In genomic region chr16:12323007-12323699, GRCh38 we compare ENCODE assay signal across 11 cellular contexts.
A peak's percentile ranks its signal among the peaks of the same experiment; 100 is the strongest.
DNase-seq lines count a peak whose midpoint lies in the region; ATAC-seq, FAIRE-seq and TF ChIP-seq lines count a peak whose summit lies in the region.
"Had no signal": no experiment of that assay in that cellular context is flagged by ENCODE, and none has a peak within 500 bp of the region (broad histone marks: within the 10 kb centered on the region; RNA-seq: fewer than 3 reads in every experiment).

No MANE protein-coding gene starts in this region.

- H3K9me3 ChIP-seq in IMR-90 (ENCODE audit: control insufficient read depth, insufficient read depth, low read length) (no peaks in the 10 kb centered on the region), kidney (ENCODE audit: control insufficient read depth in 1 of 2, low read length in 2 of 2) (no peaks in the 10 kb centered on the region), body of pancreas (no peaks in the 10 kb centered on the region)

- POLR2A ChIA-PET in IMR-90 (lab: Charles Lee; ENCODE audit: unreplicated experiment) = no interaction called here

- no peaks in the 10 kb centered on the region for H3K36me3 ChIP-seq in IMR-90 (ENCODE audit: control insufficient read depth, insufficient read depth, low read length)
- no peaks in the 10 kb centered on the region for H3K36me3 ChIP-seq in kidney (ENCODE audit: control insufficient read depth in 1 of 2, insufficient read depth in 2 of 2, low read length in 2 of 2)
- no peaks in the 10 kb centered on the region for H3K36me3 ChIP-seq in body of pancreas (replicated peaks in 1 of 2; ENCODE audit: insufficient read depth in 1 of 2, low read depth in 2 of 2)

- H3K4me2 ChIP-seq in IMR-90 (ENCODE audit: low read depth, low read length) = no peak overlapping the region
- H3K4me2 ChIP-seq: PC-9 had no signal

- CTCF ChIA-PET in IMR-90 (lab: Yijun Ruan, JAX) = no interaction called here

- H2AFZ ChIP-seq in IMR-90 (replicated peaks; ENCODE audit: low read length, poor library complexity) = no peak overlapping the region
- H2AFZ ChIP-seq: PC-9 had no signal

- no peak overlapping the region for H3K9ac ChIP-seq in IMR-90 (ENCODE audit: low read depth, low read length)
- no peak overlapping the region for H3K9ac ChIP-seq in kidney (ENCODE audit: low read length in 2 of 2)

- no peak for TF ChIP-seq RAD21 in IMR-90 (IDR thresholded peaks at IDR 0.05; ENCODE audit: low read length)

- H3K27me3 ChIP-seq in IMR-90 (ENCODE audit: control insufficient read depth, insufficient read depth, low read length) (no peaks in the 10 kb centered on the region), body of pancreas (no peaks in the 10 kb centered on the region)

- H2AK9ac ChIP-seq in IMR-90 (replicated peaks; ENCODE audit: low read depth, low read length, poor library complexity) = no peak overlapping the region

- FAIRE-seq in kidney (lab: Jason Lieb, UNC) = no peak

- no peak overlapping the region for H4K91ac ChIP-seq in IMR-90 (ENCODE audit: insufficient read depth, low read depth, low read length)

- H3K4ac ChIP-seq in IMR-90 (ENCODE audit: low read depth, low read length) = no peak overlapping the region

- no TSS peak for BruUV-seq in IMR-90 (replicated peaks; lab: Mats Ljungman, UMichigan)

- intact Hi-C loops in IMR-90 (cut with micrococcal nuclease) = no loop called here
- intact Hi-C loops in kidney (cut with DNase I) = no loop called here
- intact Hi-C loops in body of pancreas (cut with DNase I) = no loop called here

- peak overlapping the region; percentile 50; the same call in 1 of the 2 replicates for H2BK120ac ChIP-seq in IMR-90 (ENCODE audit: low read depth, low read length)

- H3K9me3 Mint-ChIP-seq in activated T-cell treated with anti-CD3 and anti-CD28 coated beads, Interleukin-2, amount 50 U/mL, for 72 hours = peaks cover 1% of the 10 kb centered on the region in 2 donors

- in situ Hi-C loops in IMR-90 (cut with MboI; ENCODE audit: low sequenced_read_pairs) = no loop called here

- peak overlapping the region; percentile 8; the same call in 1 of the 2 replicates for H2AK5ac ChIP-seq in IMR-90 (ENCODE audit: low read depth, low read length)

- peak overlapping the region; percentile 96 for H3K27ac Mint-ChIP-seq in activated T-cell treated with anti-CD3 and anti-CD28 coated beads, Interleukin-2, amount 50 U/mL, for 72 hours

- H4K5ac ChIP-seq in IMR-90 (ENCODE audit: low read depth, low read length) = no peak overlapping the region

- 0 out of 4 replicates have a peak, but pooled peaks cover 0 to 8% of the 10 kb centered on the region in 2 experiments for H3K79me1 ChIP-seq in IMR-90 (ENCODE audit: low read depth in 1 of 2, low read length in 2 of 2)

- peak overlapping the region; percentile 37; the same call in 1 of the 2 replicates for H3K14ac ChIP-seq in IMR-90 (replicated peaks; ENCODE audit: low read depth, low read length)

- H3K4me1 ChIP-seq in IMR-90 (ENCODE audit: control insufficient read depth, insufficient read depth, low read length) = peaks cover 4% of the 10 kb centered on the region
- peaks cover 18 to 43% of the 10 kb centered on the region in 2 donors for H3K4me1 ChIP-seq in kidney (ENCODE audit: control insufficient read depth in 1 of 2, insufficient read depth in 1 of 2, low read depth in 1 of 2, low read length in 2 of 2)
- no peaks in the 10 kb centered on the region for H3K4me1 ChIP-seq in body of pancreas

- ATAC-seq in IMR-90 (ENCODE audit: low read depth) = no peak
- ATAC-seq in activated T-cell treated with anti-CD3 and anti-CD28 coated beads, Interleukin-2, amount 50 U/mL, for 72 hours (replicated peaks in 1 of 2) = peak; percentile 86 to 92
- no peak for ATAC-seq in body of pancreas

- 0% methylated on average over 1 of the region's 13 CpGs; no CpG with 5 or more reads in 1 of the 2 experiments for WGBS in IMR-90 (ENCODE audit: extremely low coverage in 2 of 2, insufficient read length in 1 of 2), 2 experiments
- 59 to 65% methylated on average over 8 to 9 of the region's 13 CpGs for WGBS in body of pancreas, 2 donors

- peak overlapping the region in 1 of 2 donors; percentile 60 for H3K4me3 Mint-ChIP-seq in activated T-cell treated with anti-CD3 and anti-CD28 coated beads, Interleukin-2, amount 50 U/mL, for 72 hours

- dilution Hi-C loops in IMR-90 (cut with HindIII; ENCODE audit: low sequenced_read_pairs, unreplicated experiment) = no loop called here

- no peaks in the 10 kb centered on the region for H3K27me3 Mint-ChIP-seq in activated T-cell treated with anti-CD3 and anti-CD28 coated beads, Interleukin-2, amount 50 U/mL, for 72 hours (ENCODE audit: low read depth)

- peaks cover 22% of the 10 kb centered on the region for H3K4me1 Mint-ChIP-seq in activated T-cell treated with anti-CD3 and anti-CD28 coated beads, Interleukin-2, amount 50 U/mL, for 72 hours (ENCODE audit: low read depth)

- peaks cover 18% of the 10 kb centered on the region for H3K9me1 ChIP-seq in IMR-90 (ENCODE audit: insufficient read depth, low read length)

- peaks cover 2 to 3% of the 10 kb centered on the region in 2 donors for H3K36me3 Mint-ChIP-seq in activated T-cell treated with anti-CD3 and anti-CD28 coated beads, Interleukin-2, amount 50 U/mL, for 72 hours (ENCODE audit: insufficient read depth in 2 of 2)

- no peak overlapping the region for H3K18ac ChIP-seq in IMR-90 (ENCODE audit: low read depth, low read length)

- H2BK5ac ChIP-seq in IMR-90 (ENCODE audit: low read depth, low read length, poor library complexity, severe bottlenecking) = no peak overlapping the region

- H2BK20ac ChIP-seq in IMR-90 (ENCODE audit: low read depth, low read length) = no peak overlapping the region

- H3K56ac ChIP-seq in IMR-90 (ENCODE audit: extremely low read depth, insufficient read depth, low read length) = no peak overlapping the region

- DNase-seq in EH (ENCODE audit: low read depth) (peak; percentile 35), IMR-90 (no peak), kidney (no peak), foreskin fibroblast (no peak), body of pancreas (no peak), NCI-H1694 treated with DMSO at 0.1 percent for 48 hours (lab: John Stamatoyannopoulos, UW) (no peak)
- DNase-seq in activated T-cell treated with anti-CD3 and anti-CD28 coated beads, Interleukin-2, amount 50 U/mL, for 72 hours = peak; percentile 67 to 69
- peak; percentile 77 for DNase-seq in stimulated activated CD4-positive, alpha-beta T cell treated with anti-CD3 and anti-CD28 coated beads, Interleukin-1b, Interleukin-23, amount 100 ng/mL, for 48 hours
- DNase-seq: NCI-H1048, nucleus accumbens, PC-9 had no signal

- TF ChIP-seq CTCF in IMR-90 (conservative IDR thresholded peaks at IDR 0.05; ENCODE audit: low read depth, low read length) (no peak), kidney (IDR thresholded peaks at IDR 0.05; ENCODE audit: borderline replicate concordance, extremely low read depth, insufficient read depth) (no peak), foreskin fibroblast (IDR thresholded peaks at IDR 0.05; ENCODE audit: low read depth, low read length) (no peak), body of pancreas (IDR thresholded peaks at IDR 0.05) (no peak)

- no peak overlapping the region for H3K4me3 ChIP-seq in IMR-90 (ENCODE audit: insufficient read depth, low read depth, low read length)
- H3K4me3 ChIP-seq in kidney (ENCODE audit: low read length in 2 of 2) = no peak overlapping the region
- H3K4me3 ChIP-seq in foreskin fibroblast (ENCODE audit: low read depth in 1 of 2, low read length in 2 of 2) = no peak overlapping the region
- H3K4me3 ChIP-seq in body of pancreas = no peak overlapping the region
- H3K4me3 ChIP-seq: PC-9 had no signal

- no peaks in the 10 kb centered on the region; the same call in 1 of the 2 replicates for H4K20me1 ChIP-seq in IMR-90 (ENCODE audit: insufficient read depth, low read length)

- no peak overlapping the region for H4K8ac ChIP-seq in IMR-90 (ENCODE audit: low read depth in 2 of 2, low read length in 2 of 2)

- no peak overlapping the region for H3K23ac ChIP-seq in IMR-90 (ENCODE audit: low read depth, low read length)

- no peak overlapping the region for H3K27ac ChIP-seq in IMR-90 (ENCODE audit: insufficient read depth, low read length)
- no peak overlapping the region for H3K27ac ChIP-seq in kidney (ENCODE audit: low read depth in 2 of 2, low read length in 2 of 2)
- H3K27ac ChIP-seq in body of pancreas = no peak overlapping the region
- H3K27ac ChIP-seq: PC-9 had no signal

- no peak overlapping the region for H2BK15ac ChIP-seq in IMR-90 (ENCODE audit: low read depth, low read length)

- TF ChIP-seq POLR2A in IMR-90 (IDR thresholded peaks at IDR 0.05; ENCODE audit: low read depth, low read length) (no peak), body of pancreas (IDR thresholded peaks at IDR 0.05) (no peak)

TF ChIP-seq in IMR-90, 13 proteins besides CTCF, POLR2A, EP300 and RAD21 (continues in another document):
- TF ChIP-seq MAZ (IDR thresholded peaks at IDR 0.05; ENCODE audit: borderline replicate concordance, low read depth, low read length) = no peak
- no peak for TF ChIP-seq BHLHE40 (IDR thresholded peaks at IDR 0.05; ENCODE audit: low read depth, low read length)
- TF ChIP-seq RCOR1 (IDR thresholded peaks at IDR 0.05; ENCODE audit: insufficient replicate concordance, low read length) = no peak
- no peak for TF ChIP-seq SMC3 (IDR thresholded peaks at IDR 0.05; ENCODE audit: low read depth, low read length)
- TF ChIP-seq CEBPB (IDR thresholded peaks at IDR 0.05; ENCODE audit: low read depth, low read length) = no peak
- TF ChIP-seq MAFK (IDR thresholded peaks at IDR 0.05; ENCODE audit: low read depth, low read length) = no peak
- TF ChIP-seq CHD1 (IDR thresholded peaks at IDR 0.05; ENCODE audit: low read depth, low read length) = no peak
- no peak for TF ChIP-seq RFX5 (IDR thresholded peaks at IDR 0.05; ENCODE audit: low read depth, low read length)
- no peak for TF ChIP-seq USF2 (IDR thresholded peaks at IDR 0.05; ENCODE audit: low read depth, low read length)
- no peak for TF ChIP-seq NFE2L2 (IDR thresholded peaks at IDR 0.05; ENCODE audit: low read depth, low read length)
- TF ChIP-seq FOS (IDR thresholded peaks at IDR 0.05; ENCODE audit: low read depth, low read length) = no peak
- no peak for TF ChIP-seq MXI1 (IDR thresholded peaks at IDR 0.05; ENCODE audit: borderline replicate concordance, low read depth, low read length)

Comparison
In these comparisons a context has a peak if more than half of its experiments do, and no peak if none do; other contexts are left out.
1. DNase-seq: peak in EH (single experiment), activated T-cell treated with anti-CD3 and anti-CD28 coated beads, Interleukin-2, amount 50 U/mL, for 72 hours (2 of 2) and stimulated activated CD4-positive, alpha-beta T cell treated with anti-CD3 and anti-CD28 coated beads, Interleukin-1b, Interleukin-23, amount 100 ng/mL, for 48 hours (single experiment); none in IMR-90 (single experiment), kidney (single experiment), foreskin fibroblast (0 of 2), body of pancreas (0 of 4) and NCI-H1694 treated with DMSO at 0.1 percent for 48 hours (single experiment).
2. ATAC-seq: peak in activated T-cell treated with anti-CD3 and anti-CD28 coated beads, Interleukin-2, amount 50 U/mL, for 72 hours (2 of 2); none in IMR-90 (single experiment) and body of pancreas (single experiment).